ENCODE assay signal across 18 cellular contexts in genomic region chr1:54619749-54620148, GRCh38. TPM values are rescaled to one million over a fixed set of nuclear protein-coding genes. Genes with fewer than 3 reads are reported as not detected.
"Had no signal": no experiment of that assay in that cellular context is flagged by ENCODE, and none has a peak within 500 bp of the region (broad histone marks: within the 10 kb centered on the region; RNA-seq: fewer than 3 reads in every experiment).

No MANE protein-coding gene starts in this region.

- H3K27ac ChIP-seq: adrenal gland, esophagus muscularis mucosa, right atrium auricular region, SK-N-MC, stomach, thoracic aorta, upper lobe of right lung had no signal

- H3K9me3 ChIP-seq: adrenal gland, esophagus muscularis mucosa, right atrium auricular region, stomach, thoracic aorta, upper lobe of right lung had no signal

- H3K4me3 ChIP-seq: adrenal gland, esophagus muscularis mucosa, lung, right atrium auricular region, SK-N-MC, stomach, thoracic aorta, upper lobe of right lung had no signal

- H3K27me3 ChIP-seq: adrenal gland, esophagus muscularis mucosa, right atrium auricular region, stomach, upper lobe of right lung had no signal

- H3K36me3 ChIP-seq: adrenal gland, esophagus muscularis mucosa, right atrium auricular region, stomach, thoracic aorta, upper lobe of right lung had no signal

- H3K4me1 ChIP-seq: adrenal gland, esophagus muscularis mucosa, upper lobe of right lung had no signal

- DNase-seq: activated CD4-positive, alpha-beta memory T cell treated with anti-CD3 and anti-CD28 coated beads, Interleukin-2, amount 10 ng/mL, durations not matched to agents 7 days and 5 days; activated CD4-positive, alpha-beta T cell treated with anti-CD3 and anti-CD28 coated beads for 4 hours; activated effector memory CD4-positive, alpha-beta T cell treated with anti-CD3 and anti-CD28 coated beads, Interleukin-2, amount 50 U/mL, for 16 hours; activated T-cell treated with anti-CD3 and anti-CD28 coated beads, Interleukin-2, amount 50 U/mL, for 4 hours; adrenal gland; immature natural killer cell; left cardiac atrium; naive B cell; small intestine; stomach; T-cell; upper lobe of right lung had no signal

RNA-seq across cellular contexts. Expression of gene FAM151A, which starts 3.6 kb away (rescaled TPM):
- total RNA-seq: activated CD4-positive, alpha-beta memory T cell treated with anti-CD3 and anti-CD28 coated beads, Interleukin-2, amount 10 ng/mL, durations not matched to agents 7 days and 5 days; activated T-cell treated with anti-CD3 and anti-CD28 coated beads, Interleukin-2, amount 50 U/mL, for 4 hours; esophagus muscularis mucosa; glomerular endothelial cell; lung; T-cell; thoracic aorta; upper lobe of right lung had no signal
- polyA plus RNA-seq: immature natural killer cell had no signal

RNA-seq across cellular contexts. Expression of gene MROH7, which starts 21.8 kb away (rescaled TPM):
- total RNA-seq: glomerular endothelial cell had no signal
- polyA plus RNA-seq: immature natural killer cell had no signal
